21 cellular contexts compared by ENCODE assay signal in genomic region chr2:158060862-158061435, GRCh38. TPM values are rescaled to one million over a fixed set of nuclear protein-coding genes. Genes with fewer than 3 reads are reported as not detected.
DNase-seq lines count a peak whose midpoint lies in the region; ATAC-seq, FAIRE-seq and TF ChIP-seq lines count a peak whose summit lies in the region.
"Had no signal": no experiment of that assay in that cellular context is flagged by ENCODE, and none has a peak within 500 bp of the region (broad histone marks: within the 10 kb centered on the region; RNA-seq: fewer than 3 reads in every experiment).

No MANE protein-coding gene starts in this region.

- H3K4me3 ChIP-seq in AG09309 (ENCODE audit: control insufficient read depth, low read depth, low read length), result no peak overlapping the region
- H3K4me3 ChIP-seq: colonic mucosa, esophagus muscularis mucosa, MG63, uterus had no signal

- intact Hi-C loops in left colon (cut with DNase I, micrococcal nuclease), result no loop called here

- H3K4me3 Mint-ChIP-seq in chondrocyte (ENCODE audit: unreplicated experiment), result no peak overlapping the region
- H3K4me3 Mint-ChIP-seq: T-helper 1 cell treated with Interleukin-12 subunit alpha and Interleukin-12 subunit beta and Interleukin-4 antibody, amounts not matched to agents 30 μg/mL and 1 μg/mL, for 36 hours had no signal

- peaks cover 3% of the 10 kb centered on the region for H3K9me3 Mint-ChIP-seq in chondrocyte (ENCODE audit: low read depth)
- H3K9me3 Mint-ChIP-seq: T-helper 1 cell treated with Interleukin-12 subunit alpha and Interleukin-12 subunit beta and Interleukin-4 antibody, amounts not matched to agents 30 μg/mL and 1 μg/mL, for 36 hours had no signal

- peak overlapping the region; percentile 54 for H3K27ac Mint-ChIP-seq in chondrocyte (ENCODE audit: unreplicated experiment)
- H3K27ac Mint-ChIP-seq: T-helper 1 cell treated with Interleukin-12 subunit alpha and Interleukin-12 subunit beta and Interleukin-4 antibody, amounts not matched to agents 30 μg/mL and 1 μg/mL, for 36 hours had no signal

- peaks cover 2% of the 10 kb centered on the region for H3K36me3 Mint-ChIP-seq in chondrocyte (ENCODE audit: low read depth)

- ATAC-seq in left colon, result peak; percentile 60
- no peak for ATAC-seq in GM19467 (IDR thresholded peaks at IDR 0.05; ENCODE audit: unreplicated experiment)

- TF ChIP-seq CTCF in AG09309 (IDR thresholded peaks at IDR 0.05; ENCODE audit: control insufficient read depth, insufficient read depth, low read depth, low read length, missing control alignments) (no peak), chondrocyte (IDR thresholded peaks at IDR 0.05) (no peak)

- DNase-seq in AG09309 (ENCODE audit: low read depth) (peak; percentile 16), HTR-8/SVneo (ENCODE audit: insufficient read length, low spot score) (peak; percentile 17), chondrocyte (ENCODE audit: low spot score) (no peak), left colon (no peak), NCI-H1092 treated with DMSO at 0.1 percent for 48 hours (lab: John Stamatoyannopoulos, UW) (no peak), frontal cortex (ENCODE audit: low spot score in 2 of 2) (no peak), hepatic stellate cell (ENCODE audit: low spot score) (no peak)
- DNase-seq: ACHN; activated CD4-positive, alpha-beta T cell treated with anti-CD3 and anti-CD28 coated beads for 1 hour; activated T-cell treated with anti-CD3 and anti-CD28 coated beads, Interleukin-2, amount 50 U/mL, for 1 hour; Calu3; colonic mucosa; mammary epithelial cell; MG63; NCI-H2081; NCI-H69; stimulated activated naive CD4-positive, alpha-beta T cell; uterus had no signal

- H3K27me3 Mint-ChIP-seq in chondrocyte (ENCODE audit: low read depth), result no peaks in the 10 kb centered on the region

- no peak for FAIRE-seq in HTR-8/SVneo (lab: Jason Lieb, UNC)
- FAIRE-seq in frontal cortex (lab: Jason Lieb, UNC), result no peak

- H3K4me1 Mint-ChIP-seq in chondrocyte (ENCODE audit: low read depth), result peaks cover 13% of the 10 kb centered on the region

RNA-seq across cellular contexts. Expression of gene UPP2, which starts 40.7 kb away (rescaled TPM):
- 0.60 TPM in 1 of 3 replicates, not detected in the others for total RNA-seq in chondrocyte
- not detected for total RNA-seq in left colon
- 1.6 TPM for total RNA-seq in frontal cortex
- total RNA-seq: Calu3, colonic mucosa, esophagus muscularis mucosa, mammary epithelial cell had no signal

Comparison
In these comparisons a context has a peak if more than half of its experiments do, and no peak if none do; other contexts are left out.
1. DNase-seq: peak in AG09309 (single experiment) and HTR-8/SVneo (single experiment); none in chondrocyte (single experiment), left colon (0 of 2), NCI-H1092 treated with DMSO at 0.1 percent for 48 hours (single experiment), frontal cortex (0 of 2) and hepatic stellate cell (single experiment).